ENCODE assay signal across 1 cellular context in genomic region chr6:131683479-131683878, GRCh38.
TF ChIP-seq lines count a peak whose summit lies in the region.

No MANE protein-coding gene starts in this region.

TF ChIP-seq in GM12878, 131 proteins besides CTCF, POLR2A, EP300 and RAD21 (continued from another document):
- TF ChIP-seq STAT1 (conservative IDR thresholded peaks at IDR 0.05) (no peak), SRF (IDR thresholded peaks at IDR 0.05; ENCODE audit: low read depth in 2 of 2, low read length in 2 of 2) (0 out of 4 replicates have a peak, but pooled peaks of 1 of the 2 experiments have one; percentile 23), ZNF217 (IDR thresholded peaks at IDR 0.05) (no peak), GATAD2B (conservative IDR thresholded peaks at IDR 0.05; ENCODE audit: low read depth) (no peak), POLR2AphosphoS5 (IDR thresholded peaks at IDR 0.05; ENCODE audit: low read length) (no peak), TCF12 (IDR thresholded peaks at IDR 0.05; ENCODE audit: low read depth, low read length) (no peak), CHD4 (IDR thresholded peaks at IDR 0.05) (no peak), PAX5 (IDR thresholded peaks at IDR 0.05; ENCODE audit: borderline replicate concordance, low read depth, low read length) (0 out of 2 replicates have a peak, but pooled peaks have one; percentile 14), JUNB (IDR thresholded peaks at IDR 0.05) (no peak), HSF1 (IDR thresholded peaks at IDR 0.05; ENCODE audit: low read depth, low read length) (no peak), SPI1 (IDR thresholded peaks at IDR 0.05; ENCODE audit: borderline replicate concordance, insufficient read depth, low read depth, low read length) (peak; percentile 69; the same call in 1 of the 2 replicates), ZBTB4 (CRISPR knock-in tag; IDR thresholded peaks at IDR 0.05) (no peak), ZSCAN29 (IDR thresholded peaks at IDR 0.05) (no peak), ATF3 (IDR thresholded peaks at IDR 0.05; ENCODE audit: borderline replicate concordance, extremely low read depth, low read depth, low read length) (no peak), GABPA (IDR thresholded peaks at IDR 0.05; ENCODE audit: low read depth) (no peak), MEF2B (IDR thresholded peaks at IDR 0.05; ENCODE audit: partially characterized antibody, poor library complexity, severe bottlenecking) (peak; percentile 25), PML (IDR thresholded peaks at IDR 0.05; ENCODE audit: low read length) (no peak), NFXL1 (IDR thresholded peaks at IDR 0.05; ENCODE audit: borderline replicate concordance) (no peak), SKIL (IDR thresholded peaks at IDR 0.05; ENCODE audit: low read depth, poor library complexity, severe bottlenecking) (no peak), CBFB (IDR thresholded peaks at IDR 0.05; ENCODE audit: low read depth) (0 out of 2 replicates have a peak, but pooled peaks have one; percentile 34), ZNF622 (IDR thresholded peaks at IDR 0.05) (no peak), MTA2 (IDR thresholded peaks at IDR 0.05; ENCODE audit: low read depth) (peak; percentile 14; the same call in 1 of the 2 replicates), CREB1 (IDR thresholded peaks at IDR 0.05; ENCODE audit: low read depth) (no peak), RELB (IDR thresholded peaks at IDR 0.05; ENCODE audit: low read depth) (no peak), PAX8 (IDR thresholded peaks at IDR 0.05) (no peak), ZBED1 (IDR thresholded peaks at IDR 0.05; ENCODE audit: borderline replicate concordance) (no peak), ZNF384 (IDR thresholded peaks at IDR 0.05; ENCODE audit: borderline replicate concordance, low read depth, low read length) (peak; percentile 56; the same call in 1 of the 2 replicates), NBN (IDR thresholded peaks at IDR 0.05) (no peak), ZNF207 (IDR thresholded peaks at IDR 0.05; ENCODE audit: borderline replicate concordance) (no peak), IKZF2 (IDR thresholded peaks at IDR 0.05) (no peak), NKRF (conservative IDR thresholded peaks at IDR 0.05) (no peak)
